In genomic region chr1:144485048-144485993, GRCh38 we compare ENCODE assay signal across 8 cellular contexts. TPM values are rescaled to one million over a fixed set of nuclear protein-coding genes. Genes with fewer than 3 reads are reported as not detected.
DNase-seq lines count a peak whose midpoint lies in the region; ATAC-seq, FAIRE-seq and TF ChIP-seq lines count a peak whose summit lies in the region.
"Not testable (repeated sequence)": the region's sequence is repeated elsewhere in the genome, so short reads cannot be mapped to it uniquely, and the experiment has no call there.

No MANE protein-coding gene starts in this region.

- not testable (repeated sequence) for H3K36me3 ChIP-seq in BE2C; HCT116 (ENCODE audit: control insufficient read depth in 1 of 2, insufficient read depth in 2 of 2, low read length in 2 of 2); OCI-LY3 (replicated peaks; ENCODE audit: low read depth, low read length); RWPE2 (ENCODE audit: low read depth); endothelial cell of umbilical vein (ENCODE audit: control insufficient read depth in 2 of 2, extremely low read depth in 1 of 2, insufficient read depth in 2 of 2, low read length in 2 of 2); HepG2 (replicated peaks in 1 of 2; ENCODE audit: control insufficient read depth in 1 of 2, insufficient read depth in 2 of 2, low read length in 2 of 2); thyroid gland

- intact Hi-C loops in HCT116 (cut with micrococcal nuclease); activated CD8-positive, alpha-beta T cell treated with anti-CD3 and anti-CD28 coated beads for 36 hours (cut with micrococcal nuclease); endothelial cell of umbilical vein (cut with micrococcal nuclease); HepG2 (cut with micrococcal nuclease; ENCODE audit: unreplicated experiment); thyroid gland (cut with DNase I): not testable (repeated sequence)

- not testable (repeated sequence) for H3K27me3 Mint-ChIP-seq in activated CD8-positive, alpha-beta T cell treated with anti-CD3 and anti-CD28 coated beads for 36 hours

- H3K27ac ChIP-seq in HCT116 (ENCODE audit: low read depth, low read length); OCI-LY3 (ENCODE audit: low read length); RWPE2 (ENCODE audit: poor library complexity, severe bottlenecking); endothelial cell of umbilical vein (ENCODE audit: insufficient read depth, low read depth, low read length); HepG2 (ENCODE audit: extremely low read length, insufficient read depth, low read length); thyroid gland: not testable (repeated sequence)

- CTCF ChIA-PET in HCT116 (lab: Charles Lee); activated CD8-positive, alpha-beta T cell treated with anti-CD3 and anti-CD28 coated beads for 36 hours (lab: Charles Lee); endothelial cell of umbilical vein (lab: Charles Lee); HepG2 (lab: Yijun Ruan, JAX; ENCODE audit: low intra/inter-chr PET ratio, low total read pairs): not testable (repeated sequence)

- H3K27me3 ChIP-seq in BE2C; HCT116 (ENCODE audit: insufficient read depth, low read length); OCI-LY3 (ENCODE audit: low read depth, low read length); RWPE2 (ENCODE audit: insufficient read depth, poor library complexity, severe bottlenecking); endothelial cell of umbilical vein (ENCODE audit: control insufficient read depth in 2 of 2, insufficient read depth in 2 of 2, low read length in 2 of 2); HepG2 (ENCODE audit: control insufficient read depth in 1 of 2, insufficient read depth in 2 of 2, low read length in 2 of 2); thyroid gland: not testable (repeated sequence)

- not testable (repeated sequence) for TF ChIP-seq POLR2A in HCT116 (IDR thresholded peaks at IDR 0.05; ENCODE audit: borderline replicate concordance, extremely low read depth, insufficient read depth, insufficient read length); endothelial cell of umbilical vein (IDR thresholded peaks at IDR 0.05; ENCODE audit: low read depth, low read length); HepG2 (IDR thresholded peaks at IDR 0.05; ENCODE audit: insufficient read depth in 1 of 2, low read depth in 2 of 2, low read length in 2 of 2); thyroid gland (IDR thresholded peaks at IDR 0.05)

- H3K9me2 ChIP-seq in HCT116 (ENCODE audit: insufficient read depth): not testable (repeated sequence)

- not testable (repeated sequence) for H3K9ac ChIP-seq in HCT116 (ENCODE audit: low read length); OCI-LY3 (ENCODE audit: low read length); endothelial cell of umbilical vein (replicated peaks; ENCODE audit: extremely low read depth, insufficient read depth, low read length); HepG2 (ENCODE audit: insufficient read depth, low read depth, low read length)

- DNase-seq in BE2C: peak; percentile 15
- not testable (repeated sequence) for DNase-seq in HCT116 (ENCODE audit: low read depth, low spot score); RWPE2 (ENCODE audit: low spot score); activated CD8-positive, alpha-beta T cell treated with anti-CD3 and anti-CD28 coated beads for 36 hours; endothelial cell of umbilical vein (ENCODE audit: low read depth, low spot score); HepG2 (ENCODE audit: low spot score)
- peak; percentile 7 to 16 for DNase-seq in thyroid gland

- H3K4me1 ChIP-seq in BE2C; HCT116 (ENCODE audit: control insufficient read depth in 1 of 2, insufficient read depth in 2 of 2, low read length in 2 of 2); OCI-LY3 (ENCODE audit: low read length); RWPE2 (ENCODE audit: insufficient read depth, poor library complexity, severe bottlenecking); endothelial cell of umbilical vein (ENCODE audit: control insufficient read depth, extremely low read depth, insufficient read depth, low read length); HepG2 (ENCODE audit: insufficient read depth, low read length); thyroid gland: not testable (repeated sequence)

- not testable (repeated sequence) for BruUV-seq in HCT116 (replicated peaks; lab: Mats Ljungman, UMichigan); endothelial cell of umbilical vein (replicated peaks; lab: Mats Ljungman, UMichigan); HepG2 (replicated peaks; lab: Mats Ljungman, UMichigan)

- not testable (repeated sequence) for H3K27ac Mint-ChIP-seq in activated CD8-positive, alpha-beta T cell treated with anti-CD3 and anti-CD28 coated beads for 36 hours

- 0 out of 2 replicates have a peak overlapping the region, but pooled peaks have one; percentile 19 for H3K4me3 ChIP-seq in BE2C (ENCODE audit: low read depth, low read length)
- H3K4me3 ChIP-seq in HCT116 (replicated peaks in 1 of 2; ENCODE audit: low read depth in 1 of 2, low read length in 2 of 2); OCI-LY3 (ENCODE audit: low read length); RWPE2 (ENCODE audit: severe bottlenecking); endothelial cell of umbilical vein (replicated peaks in 1 of 3; ENCODE audit: insufficient read depth in 1 of 3, low read depth in 1 of 3, low read length in 3 of 3); HepG2 (replicated peaks in 1 of 3; ENCODE audit: insufficient read depth in 1 of 3, low read depth in 2 of 3, low read length in 3 of 3); thyroid gland (replicated peaks in 1 of 3): not testable (repeated sequence)

- ATAC-seq in HCT116: peak; percentile 92
- peak; percentile 33; the same call in 1 of the 3 replicates for ATAC-seq in RWPE2 (ENCODE audit: low read depth)
- peak; percentile 30 for ATAC-seq in activated CD8-positive, alpha-beta T cell treated with anti-CD3 and anti-CD28 coated beads for 36 hours
- ATAC-seq in HepG2: peak; percentile 57; the same call in 2 of the 3 replicates

- TF ChIP-seq CTCF in BE2C (IDR thresholded peaks at IDR 0.05; ENCODE audit: low read depth, low read length); HCT116 (IDR thresholded peaks at IDR 0.05 in 2 of 3, conservative IDR thresholded peaks at IDR 0.05 in 1 of 3; ENCODE audit: borderline replicate concordance in 1 of 3, insufficient read depth in 1 of 3, low read depth in 2 of 3, low read length in 2 of 3); OCI-LY3 (IDR thresholded peaks at IDR 0.05; ENCODE audit: low read depth, low read length); activated CD8-positive, alpha-beta T cell treated with anti-CD3 and anti-CD28 coated beads for 36 hours (IDR thresholded peaks at IDR 0.05); endothelial cell of umbilical vein (IDR thresholded peaks at IDR 0.05; ENCODE audit: extremely low read depth in 1 of 2, insufficient read depth in 1 of 2, low read depth in 1 of 2, low read length in 2 of 2); HepG2 (CRISPR knock-in tag; IDR thresholded peaks at IDR 0.05); thyroid gland (IDR thresholded peaks at IDR 0.05): not testable (repeated sequence)
- TF ChIP-seq CTCF in RWPE2 (IDR thresholded peaks at IDR 0.05; ENCODE audit: poor library complexity, severe bottlenecking): peak; percentile 24

- H3K4me2 ChIP-seq in HCT116 (ENCODE audit: low read length); endothelial cell of umbilical vein (ENCODE audit: insufficient read depth, low read length); HepG2 (ENCODE audit: low read depth, low read length): not testable (repeated sequence)
- H3K4me2 ChIP-seq in OCI-LY3 (ENCODE audit: low read length): peak overlapping the region; percentile 34; the same call in 1 of the 2 replicates

- TF ChIP-seq RAD21 in HCT116 (IDR thresholded peaks at IDR 0.05; ENCODE audit: low read depth); HepG2 (CRISPR knock-in tag; IDR thresholded peaks at IDR 0.05): not testable (repeated sequence)

- RAD21 ChIA-PET in HCT116 (lab: Charles Lee; ENCODE audit: low non-redundant PET in 1 of 2, low total read pairs in 2 of 2, uncharacterized antibody in 2 of 2, unreplicated experiment in 2 of 2): not testable (repeated sequence)

- not testable (repeated sequence) for H3K79me2 ChIP-seq in HCT116 (ENCODE audit: insufficient read depth, low read length); OCI-LY3 (ENCODE audit: low read length); endothelial cell of umbilical vein (ENCODE audit: control insufficient read depth, insufficient read depth, low read length); HepG2 (ENCODE audit: insufficient read depth, low read length)

- FAIRE-seq in endothelial cell of umbilical vein (lab: Jason Lieb, UNC) (peak; percentile 90), HepG2 (lab: Jason Lieb, UNC) (peak; percentile 90)

- not testable (repeated sequence) for H2AFZ ChIP-seq in HCT116 (ENCODE audit: low read depth, low read length, poor library complexity, severe bottlenecking); OCI-LY3 (ENCODE audit: low read depth, low read length); endothelial cell of umbilical vein (ENCODE audit: low read depth, low read length); HepG2 (ENCODE audit: low read length)

- H3K36me3 Mint-ChIP-seq in activated CD8-positive, alpha-beta T cell treated with anti-CD3 and anti-CD28 coated beads for 36 hours (ENCODE audit: low read depth): not testable (repeated sequence)

- TF ChIP-seq EP300 in HepG2 (IDR thresholded peaks at IDR 0.05; ENCODE audit: low read depth in 2 of 2, low read length in 2 of 2); HepG2 (CRISPR knock-in tag; IDR thresholded peaks at IDR 0.05; ENCODE audit: borderline replicate concordance): not testable (repeated sequence)

- not testable (repeated sequence) for H3K9me3 ChIP-seq in BE2C; HCT116 (ENCODE audit: control insufficient read depth in 1 of 2, insufficient read depth in 1 of 2, low read depth in 1 of 2, low read length in 2 of 2); OCI-LY3 (ENCODE audit: insufficient read depth, low read length); RWPE2 (ENCODE audit: severe bottlenecking); endothelial cell of umbilical vein (replicated peaks; ENCODE audit: control insufficient read depth, insufficient read depth, low read length); HepG2 (ENCODE audit: low read length); thyroid gland

- H3K4me3 Mint-ChIP-seq in activated CD8-positive, alpha-beta T cell treated with anti-CD3 and anti-CD28 coated beads for 36 hours: not testable (repeated sequence)

- WGBS in HepG2 (ENCODE audit: low lambda C conversion rate): 8% methylated on average over 7 of the region's 15 CpGs
- WGBS in thyroid gland, 2 donors: 8 to 10% methylated on average over 4 to 6 of the region's 15 CpGs

- POLR2A ChIA-PET in HCT116 (lab: Charles Lee); activated CD8-positive, alpha-beta T cell treated with anti-CD3 and anti-CD28 coated beads for 36 hours (lab: Charles Lee); endothelial cell of umbilical vein (lab: Charles Lee); HepG2 (lab: Yijun Ruan, JAX): not testable (repeated sequence)

- not testable (repeated sequence) for H4K20me1 ChIP-seq in HCT116 (ENCODE audit: insufficient read depth); OCI-LY3 (ENCODE audit: insufficient read depth, low read length); endothelial cell of umbilical vein (replicated peaks; ENCODE audit: control insufficient read depth, extremely low read depth, insufficient read depth, low read length); HepG2 (ENCODE audit: insufficient read depth, low read length)

- in situ Hi-C loops in HepG2 (cut with HindIII; ENCODE audit: extremely low pct_ligation_motif_present, low pct_unique_long_range_greater_than_20kb): not testable (repeated sequence)

- H3K9me3 Mint-ChIP-seq in activated CD8-positive, alpha-beta T cell treated with anti-CD3 and anti-CD28 coated beads for 36 hours: not testable (repeated sequence)

- H3K9me1 ChIP-seq in endothelial cell of umbilical vein (replicated peaks; ENCODE audit: control insufficient read depth, extremely low read depth, insufficient read depth, low read length): not testable (repeated sequence)

- dilution Hi-C loops in endothelial cell of umbilical vein (cut with MboI; ENCODE audit: extremely low pct_ligation_motif_present, low sequenced_read_pairs): not testable (repeated sequence)

- H3K4me1 Mint-ChIP-seq in activated CD8-positive, alpha-beta T cell treated with anti-CD3 and anti-CD28 coated beads for 36 hours (ENCODE audit: low read depth): not testable (repeated sequence)

RNA-seq across cellular contexts. Expression of gene NBPF15, which starts 23.9 kb away (rescaled TPM):
- 53.6 TPM for polyA plus RNA-seq in BE2C (2012; ENCODE audit: insufficient read depth, insufficient read length, low read depth)
- total RNA-seq in HCT116 (2021; ENCODE audit: unreplicated experiment) (27.7 TPM), endothelial cell of umbilical vein (66.5 and 66.8 TPM in 2 replicates), HepG2 (2016; rRNA removed; fragmentation: Illumina TruSeq; extraction: Trizol) (13.4 and 15.5 TPM in 2 replicates), thyroid gland (10 to 100 TPM; 35.8 to 44.1 (median 41.6) TPM)
- 14.0 and 14.1 TPM in 2 replicates for polyA plus RNA-seq in HCT116 (2012)
- total RNA-seq in activated CD8-positive, alpha-beta T cell treated with anti-CD3 and anti-CD28 coated beads for 36 hours: 10 to 100 TPM; 29.7 to 29.9 TPM
- polyA plus RNA-seq in endothelial cell of umbilical vein (32.9 and 35.5 TPM in 2 replicates), HepG2 (2011; rRNA removed) (21.2 and 28.9 TPM in 2 replicates)
- 16.0 and 19.6 TPM in 2 replicates for polyA plus RNA-seq in endothelial cell of umbilical vein (2011; cell fraction: cytosol; rRNA removed)
- 189 and 241 TPM in 2 replicates for polyA plus RNA-seq in endothelial cell of umbilical vein (2011; cell fraction: nucleus; rRNA removed)
- 34.4 and 35.8 TPM in 2 replicates for polyA plus RNA-seq in endothelial cell of umbilical vein (2012)
- polyA minus RNA-seq in endothelial cell of umbilical vein: 70.1 and 78.5 TPM in 2 replicates
- polyA minus RNA-seq in endothelial cell of umbilical vein (2011; cell fraction: cytosol; rRNA and poly(A)+ RNA removed): 16.5 TPM
- 80.2 and 104 TPM in 2 replicates for polyA minus RNA-seq in endothelial cell of umbilical vein (2011; cell fraction: nucleus; rRNA and poly(A)+ RNA removed)
- 8.0 and 9.8 TPM in 2 replicates for total RNA-seq in HepG2 (2016; cell fraction: cytosol; rRNA removed; fragmentation: Illumina TruSeq; extraction: Trizol; ENCODE audit: low read depth)
- total RNA-seq in HepG2 (2016; cell fraction: insoluble cytoplasmic fraction; rRNA removed; fragmentation: Illumina TruSeq; extraction: Trizol): 12.3 and 15.5 TPM in 2 replicates
- total RNA-seq in HepG2 (2016; cell fraction: membrane; rRNA removed; fragmentation: Illumina TruSeq; extraction: Trizol): 11.1 and 12.9 TPM in 2 replicates
- total RNA-seq in HepG2 (2016; cell fraction: nucleus; rRNA removed; fragmentation: Illumina TruSeq; extraction: Trizol): 17.5 and 20.2 TPM in 2 replicates
- 10.1 and 11.5 TPM in 2 replicates for polyA plus RNA-seq in HepG2 (2011; cell fraction: cytosol; rRNA removed)
- polyA plus RNA-seq in HepG2 (2011; cell fraction: nucleus; rRNA removed): 51.2 and 54.7 TPM in 2 replicates
- 11.3 and 13.7 TPM in 2 replicates for polyA plus RNA-seq in HepG2 (2012)
- 1.7 and 1.8 TPM in 2 replicates for polyA plus RNA-seq in HepG2 (2016; cell fraction: cytosol; fragmentation: Illumina TruSeq; extraction: Trizol; ENCODE audit: low read depth)
- polyA plus RNA-seq in HepG2 (2016; cell fraction: insoluble cytoplasmic fraction; fragmentation: Illumina TruSeq; extraction: Trizol; ENCODE audit: low read depth): 9.2 and 9.9 TPM in 2 replicates
- polyA plus RNA-seq in HepG2 (2016; cell fraction: membrane; fragmentation: Illumina TruSeq; extraction: Trizol; ENCODE audit: low read depth): 4.9 and 6.3 TPM in 2 replicates
- 34.3 and 40.3 TPM in 2 replicates for polyA plus RNA-seq in HepG2 (2016; cell fraction: nucleus; fragmentation: Illumina TruSeq; extraction: Trizol; ENCODE audit: insufficient read depth, low read depth)
- 33.3 and 76.0 TPM in 2 replicates for polyA minus RNA-seq in HepG2 (2011; rRNA and poly(A)+ RNA removed; ENCODE audit: low replicate concordance)
- polyA minus RNA-seq in HepG2 (2011; cell fraction: cytosol; rRNA and poly(A)+ RNA removed): 12.1 TPM in 2 replicates
- 29.1 and 49.4 TPM in 2 replicates for polyA minus RNA-seq in HepG2 (2011; cell fraction: nucleus; rRNA and poly(A)+ RNA removed)

Comparison
In these comparisons a context has a peak if more than half of its experiments do, and no peak if none do; other contexts are left out.
1. ATAC-seq: peak in every context shown above with its lines; median percentile 92 in HCT116; 57 in HepG2; 33 in RWPE2; 30 in activated CD8-positive, alpha-beta T cell treated with anti-CD3 and anti-CD28 coated beads for 36 hours.